In genomic region chr1:65265296-65266271, GRCh38 we compare ENCODE assay signal across 1 cellular context.
TF ChIP-seq lines count a peak whose summit lies in the region.

No MANE protein-coding gene starts in this region.

TF ChIP-seq in WTC11, 78 proteins besides CTCF, POLR2A, EP300 and RAD21 (continued from another document):
- TF ChIP-seq ZNF425 (CRISPR knock-in tag; conservative IDR thresholded peaks at IDR 0.05) = no peak
- TF ChIP-seq, protein P1, sequence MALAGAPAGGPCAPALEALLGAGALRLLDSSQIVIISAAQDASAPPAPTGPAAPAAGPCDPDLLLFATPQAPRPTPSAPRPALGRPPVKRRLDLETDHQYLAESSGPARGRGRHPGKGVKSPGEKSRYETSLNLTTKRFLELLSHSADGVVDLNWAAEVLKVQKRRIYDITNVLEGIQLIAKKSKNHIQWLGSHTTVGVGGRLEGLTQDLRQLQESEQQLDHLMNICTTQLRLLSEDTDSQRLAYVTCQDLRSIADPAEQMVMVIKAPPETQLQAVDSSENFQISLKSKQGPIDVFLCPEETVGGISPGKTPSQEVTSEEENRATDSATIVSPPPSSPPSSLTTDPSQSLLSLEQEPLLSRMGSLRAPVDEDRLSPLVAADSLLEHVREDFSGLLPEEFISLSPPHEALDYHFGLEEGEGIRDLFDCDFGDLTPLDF (CRISPR knock-in tag; IDR thresholded peaks at IDR 0.05) = peak; percentile 82
- TF ChIP-seq, protein P2, sequence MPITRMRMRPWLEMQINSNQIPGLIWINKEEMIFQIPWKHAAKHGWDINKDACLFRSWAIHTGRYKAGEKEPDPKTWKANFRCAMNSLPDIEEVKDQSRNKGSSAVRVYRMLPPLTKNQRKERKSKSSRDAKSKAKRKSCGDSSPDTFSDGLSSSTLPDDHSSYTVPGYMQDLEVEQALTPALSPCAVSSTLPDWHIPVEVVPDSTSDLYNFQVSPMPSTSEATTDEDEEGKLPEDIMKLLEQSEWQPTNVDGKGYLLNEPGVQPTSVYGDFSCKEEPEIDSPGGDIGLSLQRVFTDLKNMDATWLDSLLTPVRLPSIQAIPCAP (CRISPR knock-in tag; IDR thresholded peaks at IDR 0.05) = no peak
